Comparison of ENCODE assay signal across 8 cellular contexts in genomic region chr4:139556735-139557505, GRCh38. TPM values are rescaled to one million over a fixed set of nuclear protein-coding genes. Genes with fewer than 3 reads are reported as not detected.
DNase-seq lines count a peak whose midpoint lies in the region; ATAC-seq and TF ChIP-seq lines count a peak whose summit lies in the region.

No MANE protein-coding gene starts in this region.

- no peaks in the 10 kb centered on the region for H3K27me3 ChIP-seq in tibial artery

- no peaks in the 10 kb centered on the region for H3K9me3 ChIP-seq in tibial artery

- peak; percentile 29 for ATAC-seq in GM21381 (IDR thresholded peaks at IDR 0.05; ENCODE audit: unreplicated experiment)

- peak overlapping the region; percentile 78 to 98 for H3K4me3 ChIP-seq in tibial artery

- no peaks in the 10 kb centered on the region for H3K36me3 ChIP-seq in tibial artery

- H3K4me1 ChIP-seq in tibial artery, result peaks cover 0 to 40% (median 22%) of the 10 kb centered on the region in 4 donors

- H3K27ac ChIP-seq in tibial artery, result peak overlapping the region; percentile 96 to 100

- DNase-seq in Ammon's horn (ENCODE audit: low spot score), result peak; percentile 71
- DNase-seq in RPMI7951 (ENCODE audit: low read depth), result peak; percentile 18
- DNase-seq in activated effector memory CD4-positive, alpha-beta T cell treated with Interleukin-2 at 50 U/mL for 16 hours, result peak; percentile 52
- DNase-seq in germinal center (ENCODE audit: low spot score), result peak; percentile 75
- peak; percentile 54 for DNase-seq in occipital lobe (lab: John Stamatoyannopoulos, UW)
- DNase-seq in tibial artery, result peak; percentile 57 to 78

- TF ChIP-seq CTCF in LNCAP (IDR thresholded peaks at IDR 0.05), result 0 out of 2 replicates have a peak, but pooled peaks have one; percentile 27
- no peak for TF ChIP-seq CTCF in tibial artery (IDR thresholded peaks at IDR 0.05)

- intact Hi-C loops in tibial artery (cut with DNase I; ENCODE audit: low total_unique reads), result loop anchor here (5.0 to 10.0 kb wide), 3 partner anchors 62 to 262 kb away; partner anchors contain the start of gene RAB33B

RNA-seq across cellular contexts. Expression of gene SETD7, which starts 0.9 kb away (rescaled TPM):
- 23.3 and 23.8 TPM in 2 replicates for total RNA-seq in RPMI7951 (2014; rRNA removed; shearing (Covaris generic))
- total RNA-seq in occipital lobe, result 42.7 TPM

Comparison
In these comparisons a context has a peak if more than half of its experiments do, and no peak if none do; other contexts are left out.
1. Peak in every context shown above with its lines: DNase-seq, ATAC-seq, H3K4me3 ChIP-seq and H3K27ac ChIP-seq.
2. DNase-seq: peak in every context shown above with its lines; median percentile 75 in germinal center; 71 in Ammon's horn; 68 in tibial artery; 54 in occipital lobe; 52 in activated effector memory CD4-positive, alpha-beta T cell treated with Interleukin-2 at 50 U/mL for 16 hours; 18 in RPMI7951.